ENCODE assay signal across 18 cellular contexts in genomic region chr11:68261749-68262543, GRCh38.
"Had no signal": no experiment of that assay in that cellular context is flagged by ENCODE, and none has a peak within 500 bp of the region (broad histone marks: within the 10 kb centered on the region; RNA-seq: fewer than 3 reads in every experiment).

No MANE protein-coding gene starts in this region.

- H3K36me3 Mint-ChIP-seq: natural killer cell had no signal

- ATAC-seq: activated CD8-positive, alpha-beta T cell treated with anti-CD3 and anti-CD28 coated beads, Interleukin-2, amount 10 ng/mL, durations not matched to agents 7 days and 5 days; natural killer cell had no signal

- H3K4me1 ChIP-seq: parathyroid adenoma had no signal

- H3K79me2 ChIP-seq: parathyroid adenoma had no signal

- H2AFZ ChIP-seq: parathyroid adenoma had no signal

- H3K4me3 ChIP-seq: ascending aorta, thyroid gland had no signal

- H3K27me3 ChIP-seq: ascending aorta, neutrophil, thyroid gland had no signal

- H3K9ac ChIP-seq: parathyroid adenoma had no signal

- H3K9me3 ChIP-seq: ascending aorta, neutrophil, thyroid gland had no signal

- H3K4me3 Mint-ChIP-seq: activated CD4-positive, alpha-beta T cell treated with anti-CD3 and anti-CD28 coated beads, Interleukin-2, amount 10 ng/mL, durations not matched to agents 24 days and 14 days; activated CD8-positive, alpha-beta T cell treated with anti-CD3 and anti-CD28 coated beads, Interleukin-2, amount 10 ng/mL, durations not matched to agents 7 days and 5 days; activated naive CD4-positive, alpha-beta T cell treated with anti-CD3 and anti-CD28 coated beads, Interleukin-2, amount 10 ng/mL, durations not matched to agents 7 days and 5 days; natural killer cell; T-helper 2 cell treated with Interferon-gamma antibody and Interleukin-4, amounts not matched to agents 5 μg/mL and 100 μg/mL, for 36 hours had no signal

- H3K27ac ChIP-seq: ascending aorta, neutrophil, parathyroid adenoma, thyroid gland had no signal

- H3K9me3 Mint-ChIP-seq: activated naive CD4-positive, alpha-beta T cell treated with anti-CD3 and anti-CD28 coated beads, Interleukin-2, amount 10 ng/mL, durations not matched to agents 7 days and 5 days; natural killer cell; T-helper 2 cell treated with Interferon-gamma antibody and Interleukin-4, amounts not matched to agents 5 μg/mL and 100 μg/mL, for 36 hours had no signal

- H3K27ac Mint-ChIP-seq: activated CD4-positive, alpha-beta T cell treated with anti-CD3 and anti-CD28 coated beads, Interleukin-2, amount 10 ng/mL, durations not matched to agents 24 days and 14 days; activated CD8-positive, alpha-beta T cell treated with anti-CD3 and anti-CD28 coated beads, Interleukin-2, amount 10 ng/mL, durations not matched to agents 7 days and 5 days; activated naive CD4-positive, alpha-beta T cell treated with anti-CD3 and anti-CD28 coated beads, Interleukin-2, amount 10 ng/mL, durations not matched to agents 7 days and 5 days; natural killer cell; T-helper 2 cell treated with Interferon-gamma antibody and Interleukin-4, amounts not matched to agents 5 μg/mL and 100 μg/mL, for 36 hours had no signal

- H3K27me3 Mint-ChIP-seq: activated CD4-positive, alpha-beta T cell treated with anti-CD3 and anti-CD28 coated beads, Interleukin-2, amount 10 ng/mL, durations not matched to agents 24 days and 14 days had no signal

- DNase-seq: activated CD4-positive, alpha-beta T cell treated with anti-CD3 and anti-CD28 coated beads, Interleukin-2, amount 10 ng/mL, durations not matched to agents 24 days and 14 days; activated CD4-positive, CD25-positive, alpha-beta regulatory T cell; activated CD8-positive, alpha-beta T cell treated with anti-CD3 and anti-CD28 coated beads, Interleukin-2, amount 10 ng/mL, durations not matched to agents 7 days and 5 days; activated effector memory CD4-positive, alpha-beta T cell treated with Interleukin-2 at 50 U/mL for 16 hours; activated naive CD4-positive, alpha-beta T cell treated with anti-CD3 and anti-CD28 coated beads, Interleukin-2, amount 10 ng/mL, durations not matched to agents 7 days and 5 days; activated T-cell treated with anti-CD3 and anti-CD28 coated beads, Interleukin-2, amount 50 U/mL, for 48 hours; effector CD4-positive, alpha-beta T cell; mesendoderm; natural killer cell; retina; stimulated activated CD4-positive, alpha-beta T cell treated with anti-CD3 and anti-CD28 coated beads, Interleukin-12 subunit alpha, Interleukin-12 subunit beta, amount 100 ng/mL, for 4 hours; stimulated activated CD4-positive, alpha-beta T cell treated with anti-CD3 and anti-CD28 coated beads, Interleukin-1b, Interleukin-23, amount 100 ng/mL, for 48 hours; stimulated activated naive CD4-positive, alpha-beta T cell treated with Interleukin-2 at 50 U/mL for 16 hours; thyroid gland had no signal
